In genomic region chr7:47535033-47535703, GRCh38 we compare ENCODE assay signal across 1 cellular context.
TF ChIP-seq lines count a peak whose summit lies in the region.

No MANE protein-coding gene starts in this region.

TF ChIP-seq in HepG2, 621 proteins besides CTCF, POLR2A, EP300 and RAD21 (continued from another document and continues in another):
- no peak for TF ChIP-seq DZIP1 (CRISPR knock-in tag; IDR thresholded peaks at IDR 0.05)
- TF ChIP-seq RORA (CRISPR knock-in tag; IDR thresholded peaks at IDR 0.05) = no peak
- no peak for TF ChIP-seq ZNF766 (CRISPR knock-in tag; IDR thresholded peaks at IDR 0.05; ENCODE audit: borderline replicate concordance)
- no peak for TF ChIP-seq FOXJ3 (CRISPR knock-in tag; IDR thresholded peaks at IDR 0.05; ENCODE audit: borderline replicate concordance)
- no peak for TF ChIP-seq GMEB2 (CRISPR knock-in tag; IDR thresholded peaks at IDR 0.05; ENCODE audit: low read depth)
- TF ChIP-seq RAD51 (IDR thresholded peaks at IDR 0.05; ENCODE audit: borderline replicate concordance) = no peak
- no peak for TF ChIP-seq KLF13 (CRISPR knock-in tag; IDR thresholded peaks at IDR 0.05)
- no peak for TF ChIP-seq POGZ (CRISPR knock-in tag; IDR thresholded peaks at IDR 0.05)
- TF ChIP-seq PAF1 (CRISPR knock-in tag; IDR thresholded peaks at IDR 0.05) = no peak
- TF ChIP-seq RXRA (CRISPR knock-in tag; IDR thresholded peaks at IDR 0.05) = peak; percentile 55; the same call in 1 of the 2 replicates
- TF ChIP-seq IRF9 (CRISPR knock-in tag; IDR thresholded peaks at IDR 0.05; ENCODE audit: borderline replicate concordance) = no peak
- peak; percentile 76 for TF ChIP-seq NR2F2 (IDR thresholded peaks at IDR 0.05; ENCODE audit: borderline replicate concordance, low read depth)
- TF ChIP-seq ZNF772 (CRISPR knock-in tag; IDR thresholded peaks at IDR 0.05) = no peak
- TF ChIP-seq CSRNP2 (CRISPR knock-in tag; conservative IDR thresholded peaks at IDR 0.05; ENCODE audit: low read depth) = no peak
- no peak for TF ChIP-seq ZNF775 (CRISPR knock-in tag; IDR thresholded peaks at IDR 0.05; ENCODE audit: borderline replicate concordance)
- TF ChIP-seq ZNF264 (CRISPR knock-in tag; IDR thresholded peaks at IDR 0.05) = no peak
- TF ChIP-seq TRAFD1 (CRISPR knock-in tag; IDR thresholded peaks at IDR 0.05; ENCODE audit: borderline replicate concordance) = no peak
- no peak for TF ChIP-seq RFX1 (IDR thresholded peaks at IDR 0.05)
- TF ChIP-seq TAF1 (CRISPR knock-in tag; IDR thresholded peaks at IDR 0.05) = no peak
- TF ChIP-seq MED8 (CRISPR knock-in tag; IDR thresholded peaks at IDR 0.05; ENCODE audit: insufficient replicate concordance) = no peak
- TF ChIP-seq KMT2B (CRISPR knock-in tag; IDR thresholded peaks at IDR 0.05) = no peak
- no peak for TF ChIP-seq ZNF709 (CRISPR knock-in tag; IDR thresholded peaks at IDR 0.05)
- no peak for TF ChIP-seq ATRX (CRISPR knock-in tag; IDR thresholded peaks at IDR 0.05; ENCODE audit: borderline replicate concordance)
- no peak for TF ChIP-seq ZNF564 (CRISPR knock-in tag; IDR thresholded peaks at IDR 0.05)
- TF ChIP-seq NFE2 (CRISPR knock-in tag; IDR thresholded peaks at IDR 0.05) = no peak
- TF ChIP-seq AKAP8 (CRISPR knock-in tag; IDR thresholded peaks at IDR 0.05) = no peak; the same call in 1 of the 2 replicates
- no peak for TF ChIP-seq REXO4 (CRISPR knock-in tag; IDR thresholded peaks at IDR 0.05; ENCODE audit: borderline replicate concordance)
- TF ChIP-seq NR2F1 (CRISPR knock-in tag; IDR thresholded peaks at IDR 0.05) = peak in 1 of 2 experiments; percentile 67; a peak in 3 of 4 replicates
- no peak for TF ChIP-seq ZEB1 (IDR thresholded peaks at IDR 0.05; ENCODE audit: insufficient replicate concordance, low read depth)
- no peak for TF ChIP-seq KLF9 (CRISPR knock-in tag; IDR thresholded peaks at IDR 0.05; ENCODE audit: low read depth)
- no peak for TF ChIP-seq HOMEZ (CRISPR knock-in tag; IDR thresholded peaks at IDR 0.05; ENCODE audit: low read depth)
- no peak for TF ChIP-seq HMGA1 (CRISPR knock-in tag; conservative IDR thresholded peaks at IDR 0.05)
- TF ChIP-seq ASH2L (IDR thresholded peaks at IDR 0.05; ENCODE audit: insufficient read length, low read depth, low read length) = peak; percentile 71
- no peak for TF ChIP-seq BHLHE40 (IDR thresholded peaks at IDR 0.05; ENCODE audit: low read length)
- peak; percentile 20; the same call in 1 of the 2 replicates for TF ChIP-seq ZNF205 (CRISPR knock-in tag; IDR thresholded peaks at IDR 0.05)
- no peak for TF ChIP-seq ZNF598 (CRISPR knock-in tag; IDR thresholded peaks at IDR 0.05; ENCODE audit: borderline replicate concordance)
- TF ChIP-seq BRD4 (CRISPR knock-in tag; IDR thresholded peaks at IDR 0.05) = no peak
- no peak for TF ChIP-seq SRSF1 (optimal IDR thresholded peaks at IDR 0.05; ENCODE audit: low read depth, low read length)
- peak; percentile 30 for TF ChIP-seq RCOR2 (CRISPR knock-in tag; IDR thresholded peaks at IDR 0.05)
- no peak for TF ChIP-seq ZNF280B (CRISPR knock-in tag; IDR thresholded peaks at IDR 0.05; ENCODE audit: borderline replicate concordance)
- no peak for TF ChIP-seq ZNF639 (CRISPR knock-in tag; conservative IDR thresholded peaks at IDR 0.05)
- TF ChIP-seq NFIB (CRISPR knock-in tag; IDR thresholded peaks at IDR 0.05; ENCODE audit: borderline replicate concordance) = no peak
- peak; percentile 10; the same call in 1 of the 2 replicates for TF ChIP-seq PATZ1 (CRISPR knock-in tag; IDR thresholded peaks at IDR 0.05)
- no peak for TF ChIP-seq ZSCAN21 (CRISPR knock-in tag; IDR thresholded peaks at IDR 0.05; ENCODE audit: borderline replicate concordance)
- TF ChIP-seq SATB2 (CRISPR knock-in tag; IDR thresholded peaks at IDR 0.05) = 0 out of 2 replicates have a peak, but pooled peaks have one; percentile 67
- TF ChIP-seq HCFC1 (IDR thresholded peaks at IDR 0.05; ENCODE audit: low read depth, low read length) = no peak
- TF ChIP-seq MXD3 (CRISPR knock-in tag; IDR thresholded peaks at IDR 0.05) = no peak
- TF ChIP-seq ZFYVE20 (CRISPR knock-in tag; IDR thresholded peaks at IDR 0.05; ENCODE audit: borderline replicate concordance, low read depth) = no peak
- TF ChIP-seq AGO2 (optimal IDR thresholded peaks at IDR 0.05; ENCODE audit: low read depth, low read length) = no peak
- no peak for TF ChIP-seq HINFP (CRISPR knock-in tag; IDR thresholded peaks at IDR 0.05; ENCODE audit: low read depth)
- no peak for TF ChIP-seq ZNF414 (CRISPR knock-in tag; IDR thresholded peaks at IDR 0.05)
